Comparison of ENCODE assay signal across 29 cellular contexts in the genomic region with DNA sequence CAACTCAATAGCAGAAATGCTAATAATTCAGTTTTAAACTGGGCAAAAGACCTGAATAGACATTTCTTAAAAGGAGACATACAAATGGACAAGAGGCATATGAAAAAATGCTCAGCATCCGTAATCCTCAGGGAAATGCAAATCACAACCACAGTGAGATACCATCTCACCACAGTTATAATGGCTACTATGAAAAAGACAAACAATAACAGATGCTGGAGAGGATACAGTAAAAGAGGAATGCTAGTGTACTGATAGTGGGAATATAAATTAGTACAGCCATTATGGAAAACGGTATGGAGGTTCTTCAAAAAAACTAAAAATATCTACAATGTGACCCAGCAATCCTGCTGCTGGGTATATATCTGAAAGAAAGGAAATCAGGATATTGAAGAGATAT.
"Had no signal": no experiment of that assay in that cellular context is flagged by ENCODE, and none has a peak within 500 bp of the region (broad histone marks: within the 10 kb centered on the region; RNA-seq: fewer than 3 reads in every experiment).

No MANE protein-coding gene starts in this region.

- H3K36me3 ChIP-seq: adrenal gland, ascending aorta, brain microvascular endothelial cell, breast epithelium, cardiac muscle cell had no signal

- H3K4me1 ChIP-seq: adrenal gland, ascending aorta, body of pancreas, breast epithelium had no signal

- DNase-seq: activated effector memory CD4-positive, alpha-beta T cell treated with anti-CD3 and anti-CD28 coated beads, Interleukin-2, amount 50 U/mL, for 16 hours; activated effector memory CD4-positive, alpha-beta T cell treated with Interleukin-2 at 50 U/mL for 16 hours; activated gamma-delta T cell; activated gamma-delta T cell treated with Interleukin-2 at 50 U/mL for 16 hours; activated naive CD4-positive, alpha-beta T cell; activated naive CD4-positive, alpha-beta T cell treated with anti-CD3 and anti-CD28 coated beads for 36 hours; activated naive CD4-positive, alpha-beta T cell treated with anti-CD3 and anti-CD28 coated beads, Interleukin-2, amount 10 ng/mL, durations not matched to agents 7 days and 5 days; activated naive CD4-positive, alpha-beta T cell treated with anti-CD3 and anti-CD28 coated beads, Interleukin-2, amount 50 U/mL, for 16 hours; activated naive CD4-positive, alpha-beta T cell treated with Interleukin-2 at 50 U/mL for 16 hours; activated naive CD8-positive, alpha-beta T cell treated with anti-CD3 and anti-CD28 coated beads for 36 hours; activated naive CD8-positive, alpha-beta T cell treated with anti-CD3 and anti-CD28 coated beads, Interleukin-2, amount 10 ng/mL, durations not matched to agents 7 days and 5 days; activated naive CD8-positive, alpha-beta T cell treated with anti-CD3 and anti-CD28 coated beads, Interleukin-2, amount 50 U/mL, for 24 hours; activated T-cell treated with anti-CD3 and anti-CD28 coated beads, Interleukin-2, amount 50 U/mL, for 24 hours; activated T-cell treated with anti-CD3 and anti-CD28 coated beads, Interleukin-2, amount 50 U/mL, for 4 hours; activated T-cell treated with anti-CD3 and anti-CD28 coated beads, Interleukin-2, amount 50 U/mL, for 48 hours; activated T-cell treated with anti-CD3 and anti-CD28 coated beads, Interleukin-2, amount 50 U/mL, for 72 hours; adrenal gland; amniotic stem cell; amygdala; anterior cingulate cortex; aorta; body of pancreas; brain microvascular endothelial cell; caudate nucleus; central memory CD4-positive, alpha-beta T cell; cerebellar nuclear complex had no signal

- H3K4me3 ChIP-seq: adrenal gland, ascending aorta, body of pancreas, breast epithelium, cardiac muscle cell had no signal

- H3K27ac ChIP-seq: adrenal gland, ascending aorta, body of pancreas, brain microvascular endothelial cell, breast epithelium, cardiac muscle cell had no signal
